In genomic region chr2:96900237-96900636, GRCh38 we compare ENCODE assay signal across 1 cellular context.
TF ChIP-seq lines count a peak whose summit lies in the region.

No MANE protein-coding gene starts in this region.

TF ChIP-seq in H1, 55 proteins besides CTCF, POLR2A, EP300 and RAD21:
- no peak for TF ChIP-seq RFX5 (IDR thresholded peaks at IDR 0.05; ENCODE audit: borderline replicate concordance, low read depth, low read length)
- no peak for TF ChIP-seq SP1 (IDR thresholded peaks at IDR 0.05; ENCODE audit: low read depth, low read length)
- TF ChIP-seq JUN (IDR thresholded peaks at IDR 0.05; ENCODE audit: low read depth, low read length) = no peak
- TF ChIP-seq TAF7 (optimal IDR thresholded peaks at IDR 0.05; ENCODE audit: borderline replicate concordance, low read depth, low read length) = no peak
- TF ChIP-seq HDAC6 (IDR thresholded peaks at IDR 0.05; ENCODE audit: low read depth, low read length) = no peak
- TF ChIP-seq TBP (IDR thresholded peaks at IDR 0.05; ENCODE audit: low read depth, low read length) = no peak
- TF ChIP-seq SP4 (IDR thresholded peaks at IDR 0.05; ENCODE audit: low read length) = no peak
- TF ChIP-seq BCL11A (IDR thresholded peaks at IDR 0.05; ENCODE audit: low read depth in 2 of 2, low read length in 2 of 2) = no peak
- TF ChIP-seq KDM4A (IDR thresholded peaks at IDR 0.05; ENCODE audit: low read depth, low read length, severe bottlenecking) = no peak
- no peak for TF ChIP-seq SAP30 (IDR thresholded peaks at IDR 0.05; ENCODE audit: insufficient read depth, insufficient replicate concordance, low read length)
- no peak for TF ChIP-seq CBX8 (IDR thresholded peaks at IDR 0.05; ENCODE audit: borderline replicate concordance, low read depth, low read length)
- no peak for TF ChIP-seq TCF12 (IDR thresholded peaks at IDR 0.05; ENCODE audit: low read depth, low read length)
- no peak for TF ChIP-seq POU5F1 (IDR thresholded peaks at IDR 0.05; ENCODE audit: low read depth, low read length)
TF ChIP-seq in H1: peak in this region for 0.
